Comparison of ENCODE assay signal across 8 cellular contexts in the genomic region with DNA sequence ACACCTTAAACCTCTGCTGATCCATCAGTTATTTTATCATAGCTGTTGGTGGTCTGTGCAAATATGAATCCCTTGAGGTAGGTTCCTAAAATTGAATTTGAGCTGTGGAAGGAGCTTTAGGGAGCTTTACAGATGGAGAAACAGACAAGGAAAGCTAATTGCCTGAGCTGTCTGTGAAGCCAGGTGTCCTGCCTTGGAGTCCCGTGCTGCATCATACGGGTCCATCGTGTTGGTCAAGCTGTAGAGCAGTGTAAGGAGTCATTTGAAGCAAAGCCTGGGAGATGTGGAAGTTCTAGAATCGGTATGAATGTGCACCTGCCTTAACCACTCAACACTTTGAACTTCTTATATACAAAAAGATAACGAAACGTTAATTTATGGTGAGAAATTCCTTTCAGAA. TPM values are rescaled to one million over a fixed set of nuclear protein-coding genes. Genes with fewer than 3 reads are reported as not detected.
DNase-seq lines count a peak whose midpoint lies in the region; ATAC-seq and TF ChIP-seq lines count a peak whose summit lies in the region.

No MANE protein-coding gene starts in this region.

- H3K9ac ChIP-seq in skeletal muscle satellite cell (ENCODE audit: low read depth, low read length) = peak overlapping the region; percentile 87

- peaks cover 23% of the 10 kb centered on the region for H3K36me3 ChIP-seq in HAP-1 (replicated peaks)
- no peaks in the 10 kb centered on the region for H3K36me3 ChIP-seq in skeletal muscle satellite cell (ENCODE audit: insufficient read depth, low read length)

- H3K9me3 ChIP-seq in HAP-1 = no peaks in the 10 kb centered on the region; the same call in 1 of the 2 replicates
- H3K9me3 ChIP-seq in skeletal muscle satellite cell (replicated peaks; ENCODE audit: low read length) = no peaks in the 10 kb centered on the region

- ATAC-seq in HG02798 (IDR thresholded peaks at IDR 0.05; ENCODE audit: poor library complexity, unreplicated experiment) (no peak), HG02970 (IDR thresholded peaks at IDR 0.05; ENCODE audit: low FRiP score, unreplicated experiment) (no peak)

- TF ChIP-seq CTCF in fibroblast of mammary gland (conservative IDR thresholded peaks at IDR 0.05; ENCODE audit: control insufficient read depth, insufficient read depth, low read depth, low read length) = no peak

- in situ Hi-C loops in HAP-1 (cut with MboI; ENCODE audit: low sequenced_read_pairs) (no loop called here), G401 (cut with HindIII; ENCODE audit: low sequenced_read_pairs) (no loop called here)

- H3K4me3 ChIP-seq in HAP-1 = peak overlapping the region; percentile 60
- H3K4me3 ChIP-seq in fibroblast of mammary gland (ENCODE audit: control insufficient read depth, low read depth, low read length) = peak overlapping the region; percentile 70
- H3K4me3 ChIP-seq in skeletal muscle satellite cell (ENCODE audit: low read length) = peak overlapping the region; percentile 80

- no peaks in the 10 kb centered on the region for H3K27me3 ChIP-seq in HAP-1 (ENCODE audit: low read depth)
- H3K27me3 ChIP-seq in skeletal muscle satellite cell (ENCODE audit: control insufficient read depth, insufficient read depth, low read length) = no peaks in the 10 kb centered on the region

- DNase-seq in HAP-1 (ENCODE audit: low spot score in 2 of 2) (no peak), RPMI8226 (peak; percentile 35), fibroblast of mammary gland (ENCODE audit: low read depth) (no peak), nucleus accumbens (lab: John Stamatoyannopoulos, UW) (no peak), G401 (ENCODE audit: low spot score) (no peak)

- H3K4me1 ChIP-seq in HAP-1 (peaks cover 8% of the 10 kb centered on the region), skeletal muscle satellite cell (ENCODE audit: control insufficient read depth, insufficient read depth, low read length) (peaks cover 12% of the 10 kb centered on the region)

- peak overlapping the region; percentile 95 for H3K4me2 ChIP-seq in skeletal muscle satellite cell (ENCODE audit: low read length)

RNA-seq across cellular contexts. Expression of a gene that starts 1.0 kb away (rescaled TPM):
- total RNA-seq in skeletal muscle satellite cell (2012; rRNA removed) = 6.6 and 12.7 TPM in 2 replicates
- 10.8 and 19.4 TPM in 2 replicates for total RNA-seq in G401 (2014; rRNA removed; shearing (Covaris generic))

RNA-seq across cellular contexts. Expression of a gene that starts 51.9 kb away (rescaled TPM):
- 18.0 and 36.9 TPM in 2 replicates for total RNA-seq in skeletal muscle satellite cell (2012; rRNA removed)
- total RNA-seq in G401 (2014; rRNA removed; shearing (Covaris generic)) = 4.6 TPM in 1 of 2 replicates, not detected in the other
